ENCODE assay signal across 8 cellular contexts in genomic region chr10:101032637-101033201, GRCh38. TPM values are rescaled to one million over a fixed set of nuclear protein-coding genes. Genes with fewer than 3 reads are reported as not detected.
A peak's percentile ranks its signal among the peaks of the same experiment; 100 is the strongest.
DNase-seq lines count a peak whose midpoint lies in the region; ATAC-seq and TF ChIP-seq lines count a peak whose summit lies in the region.

No MANE protein-coding gene starts in this region.

- peak; percentile 65 to 67 for TF ChIP-seq POLR2A in Peyer's patch (IDR thresholded peaks at IDR 0.05)

- peaks cover 0 to 27% (median 7%) of the 10 kb centered on the region in 4 donors for H3K4me1 ChIP-seq in Peyer's patch
- peaks cover 8% of the 10 kb centered on the region for H3K4me1 ChIP-seq in thymus (ENCODE audit: control insufficient read depth, insufficient read depth, low read length)

- no peaks in the 10 kb centered on the region for H3K27me3 ChIP-seq in Peyer's patch
- peaks cover 8% of the 10 kb centered on the region for H3K27me3 ChIP-seq in thymus (ENCODE audit: control insufficient read depth, insufficient read depth)

- DNase-seq in AG08395 (ENCODE audit: low spot score): peak; percentile 91
- DNase-seq in Peyer's patch: peak in 1 of 3 donors; percentile 21
- DNase-seq in activated naive CD4-positive, alpha-beta T cell treated with anti-CD3 and anti-CD28 coated beads for 36 hours: peak; percentile 61
- peak; percentile 88 for DNase-seq in glomerular visceral epithelial cell (ENCODE audit: extremely low spot score)
- DNase-seq in occipital lobe (lab: John Stamatoyannopoulos, UW): peak; percentile 76

- TF ChIP-seq CTCF in Peyer's patch (IDR thresholded peaks at IDR 0.05): peak in 1 of 6 experiments; percentile 4

- H3K36me3 Mint-ChIP-seq in activated naive CD4-positive, alpha-beta T cell treated with anti-CD3 and anti-CD28 coated beads for 36 hours (ENCODE audit: low read depth): peaks cover 5% of the 10 kb centered on the region

- no peaks in the 10 kb centered on the region for H3K9me3 Mint-ChIP-seq in activated naive CD4-positive, alpha-beta T cell treated with anti-CD3 and anti-CD28 coated beads for 36 hours

- intact Hi-C loops in activated naive CD4-positive, alpha-beta T cell treated with anti-CD3 and anti-CD28 coated beads for 36 hours (cut with micrococcal nuclease): loop anchor here (1.0 kb wide), 1 partner anchor 10 kb away; no protein-coding TSS in a partner anchor

- peak overlapping the region; percentile 67 to 88 (median 77) for H3K4me3 ChIP-seq in Peyer's patch
- peak overlapping the region; percentile 55 for H3K4me3 ChIP-seq in thymus (ENCODE audit: low read length)

- peak; percentile 4 for ATAC-seq in GM21723 (IDR thresholded peaks at IDR 0.05; ENCODE audit: unreplicated experiment)
- no peak for ATAC-seq in HG02763 (IDR thresholded peaks at IDR 0.05; ENCODE audit: unreplicated experiment)

- CTCF ChIA-PET in activated naive CD4-positive, alpha-beta T cell treated with anti-CD3 and anti-CD28 coated beads for 36 hours (lab: Charles Lee): interaction anchor here (0.8 to 7.8 kb wide), 7 partner anchors 10 to 35 kb away, joined by 3 to 88 read pairs (median 10); no protein-coding TSS in a partner anchor

- peak overlapping the region; percentile 68 for H3K27ac Mint-ChIP-seq in activated naive CD4-positive, alpha-beta T cell treated with anti-CD3 and anti-CD28 coated beads for 36 hours

- H3K4me3 Mint-ChIP-seq in activated naive CD4-positive, alpha-beta T cell treated with anti-CD3 and anti-CD28 coated beads for 36 hours: peak overlapping the region; percentile 73

- no peaks in the 10 kb centered on the region for H3K27me3 Mint-ChIP-seq in activated naive CD4-positive, alpha-beta T cell treated with anti-CD3 and anti-CD28 coated beads for 36 hours (ENCODE audit: low read depth)

- 13% methylated on average over 6 of the region's 6 CpGs for WGBS in thymus

- H3K9me3 ChIP-seq in Peyer's patch (no peaks in the 10 kb centered on the region), thymus (ENCODE audit: control insufficient read depth) (no peaks in the 10 kb centered on the region)

- H3K27ac ChIP-seq in Peyer's patch (peak overlapping the region; percentile 92 to 100 (median 98)), thymus (ENCODE audit: low read depth) (peak overlapping the region; percentile 87)

- H3K4me1 Mint-ChIP-seq in activated naive CD4-positive, alpha-beta T cell treated with anti-CD3 and anti-CD28 coated beads for 36 hours (ENCODE audit: low read depth): peaks cover 12% of the 10 kb centered on the region

- H3K36me3 ChIP-seq in Peyer's patch (peaks cover 0 to 32% (median 0%) of the 10 kb centered on the region in 3 donors), thymus (ENCODE audit: control insufficient read depth, insufficient read depth) (peaks cover 17% of the 10 kb centered on the region)

RNA-seq across cellular contexts. Expression of gene SFXN3, which starts 1.7 kb away (rescaled TPM):
- 100 to 1,000 TPM; 165 to 772 (median 494) TPM for total RNA-seq in Peyer's patch
- 10 to 100 TPM; 15.7 to 17.1 TPM for total RNA-seq in activated naive CD4-positive, alpha-beta T cell treated with anti-CD3 and anti-CD28 coated beads for 36 hours
- 44.0 TPM for total RNA-seq in occipital lobe
- 16.3 TPM for polyA plus RNA-seq in thymus

RNA-seq across cellular contexts. Expression of gene PDZD7, which starts 1.8 kb away (rescaled TPM):
- total RNA-seq in Peyer's patch (10 to 100 TPM in 3 of 4 donors, under 1 TPM in 1; 0.83 to 58.7 (median 51.3) TPM), occipital lobe (4.5 TPM)
- total RNA-seq in activated naive CD4-positive, alpha-beta T cell treated with anti-CD3 and anti-CD28 coated beads for 36 hours: under 1 TPM; 0.37 to 0.62 TPM
- 1.4 TPM for polyA plus RNA-seq in thymus

RNA-seq across cellular contexts. Expression of gene KAZALD1, which starts 29.1 kb away (rescaled TPM):
- total RNA-seq in Peyer's patch: 10 to 100 TPM in 3 of 4 donors, not detected in 1; 25.9 to 41.8 (median 39.1) TPM
- under 1 TPM; 0.52 to 0.62 TPM for total RNA-seq in activated naive CD4-positive, alpha-beta T cell treated with anti-CD3 and anti-CD28 coated beads for 36 hours
- 1.4 TPM for total RNA-seq in occipital lobe
- 2.3 TPM for polyA plus RNA-seq in thymus

RNA-seq across cellular contexts. Expression of gene LZTS2, which starts 33.1 kb away (rescaled TPM):
- 10 to 100 TPM; 28.0 to 57.4 (median 47.1) TPM for total RNA-seq in Peyer's patch
- total RNA-seq in activated naive CD4-positive, alpha-beta T cell treated with anti-CD3 and anti-CD28 coated beads for 36 hours: 1 to 10 TPM; 8.3 to 8.9 TPM
- total RNA-seq in occipital lobe: 15.4 TPM
- 44.7 TPM for polyA plus RNA-seq in thymus

RNA-seq across cellular contexts. Expression of gene TWNK, which starts 45.4 kb away (rescaled TPM):
- 10 to 100 TPM in 1 of 4 donors, 1 to 10 TPM in 3; 3.8 to 18.2 (median 4.4) TPM for total RNA-seq in Peyer's patch
- 10 to 100 TPM; 10.4 to 11.4 TPM for total RNA-seq in activated naive CD4-positive, alpha-beta T cell treated with anti-CD3 and anti-CD28 coated beads for 36 hours
- total RNA-seq in occipital lobe: 4.7 TPM
- polyA plus RNA-seq in thymus: 5.9 TPM
